Comparison of ENCODE assay signal across 17 cellular contexts in the genomic region with DNA sequence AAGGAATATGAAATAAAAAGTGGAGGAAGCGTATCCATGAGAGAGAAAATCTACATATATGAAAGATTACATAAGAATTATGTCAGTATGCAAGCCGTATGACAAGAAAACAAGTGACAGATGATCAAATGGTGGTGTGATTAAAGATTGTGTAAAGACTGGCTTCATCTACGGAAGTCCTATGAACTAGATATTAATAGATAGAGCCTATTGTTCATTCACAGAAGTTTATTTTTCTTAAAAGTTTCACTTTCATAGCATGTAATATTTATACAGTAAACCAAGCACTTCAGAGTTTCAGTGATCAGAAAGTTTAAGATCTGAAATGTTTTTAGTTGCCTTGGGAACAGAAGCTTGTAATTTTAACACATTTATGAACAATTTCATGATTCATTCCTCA.
DNase-seq lines count a peak whose midpoint lies in the region; ATAC-seq and TF ChIP-seq lines count a peak whose summit lies in the region.
"Had no signal": no experiment of that assay in that cellular context is flagged by ENCODE, and none has a peak within 500 bp of the region (broad histone marks: within the 10 kb centered on the region; RNA-seq: fewer than 3 reads in every experiment).

No MANE protein-coding gene starts in this region.

- H3K9me3 Mint-ChIP-seq in mesothelial cell of epicardium (peaks cover 4% of the 10 kb centered on the region), immature natural killer cell (no peaks in the 10 kb centered on the region)
- H3K9me3 Mint-ChIP-seq: activated T-helper 17 cell treated with anti-CD3 and anti-CD28 coated beads, Interleukin-2, amount 50 U/mL, for 72 hours; dendritic cell treated with granulocyte-macrophage colony-stimulating factor and Interleukin-4, amounts not matched to agents 40 ng/mL and 50 ng/mL, for 4 days had no signal

- DNase-seq in mesothelial cell of epicardium (ENCODE audit: low spot score in 2 of 2, unreplicated experiment in 2 of 2) (no peak), SKM-1 (lab: John Stamatoyannopoulos, UW; ENCODE audit: unreplicated experiment) (no peak), cerebellar nuclear complex (lab: John Stamatoyannopoulos, UW) (no peak), immature natural killer cell (no peak)
- DNase-seq in stimulated activated CD8-positive, alpha-beta memory T cell treated with anti-CD3 and anti-CD28 coated beads, Interleukin-4, amount 100 ng/mL, for 48 hours = no peak
- DNase-seq: activated CD4-positive, alpha-beta memory T cell treated with anti-CD3 and anti-CD28 coated beads, Interleukin-2, amount 10 ng/mL, durations not matched to agents 7 days and 5 days; C1 segment of cervical spinal cord; head of caudate nucleus; NCI-H2107; NK-92 treated with Interleukin-12 subunit alpha and Interleukin-12 subunit beta, amount 100 ng/mL, for 24 hours; occipital lobe; stomach had no signal

- no peak overlapping the region for H3K4me3 Mint-ChIP-seq in mesothelial cell of epicardium
- no peak overlapping the region for H3K4me3 Mint-ChIP-seq in immature natural killer cell
- H3K4me3 Mint-ChIP-seq: activated CD4-positive, alpha-beta memory T cell treated with anti-CD3 and anti-CD28 coated beads, Interleukin-2, amount 10 ng/mL, durations not matched to agents 7 days and 5 days; activated T-helper 17 cell treated with anti-CD3 and anti-CD28 coated beads, Interleukin-2, amount 50 U/mL, for 72 hours; dendritic cell treated with granulocyte-macrophage colony-stimulating factor and Interleukin-4, amounts not matched to agents 40 ng/mL and 50 ng/mL, for 4 days had no signal

- no peak for TF ChIP-seq CTCF in mesothelial cell of epicardium (IDR thresholded peaks at IDR 0.05; ENCODE audit: unreplicated experiment)

- ATAC-seq in GM19397 (IDR thresholded peaks at IDR 0.05; ENCODE audit: unreplicated experiment) = peak; percentile 84
- ATAC-seq in HG02759 (IDR thresholded peaks at IDR 0.05; ENCODE audit: unreplicated experiment) = peak; percentile 78
- ATAC-seq in HG03175 (IDR thresholded peaks at IDR 0.05; ENCODE audit: unreplicated experiment) = peak; percentile 92
- ATAC-seq: activated T-helper 17 cell treated with anti-CD3 and anti-CD28 coated beads, Interleukin-2, amount 50 U/mL, for 72 hours had no signal

- H3K36me3 Mint-ChIP-seq in mesothelial cell of epicardium (peaks cover 5% of the 10 kb centered on the region), immature natural killer cell (peaks cover 21 to 36% (median 30%) of the 10 kb centered on the region in 3 donors)

- peaks cover 11% of the 10 kb centered on the region for H3K4me1 Mint-ChIP-seq in mesothelial cell of epicardium
- H3K4me1 Mint-ChIP-seq in immature natural killer cell = no peaks in the 10 kb centered on the region
- H3K4me1 Mint-ChIP-seq: activated CD4-positive, alpha-beta memory T cell treated with anti-CD3 and anti-CD28 coated beads, Interleukin-2, amount 10 ng/mL, durations not matched to agents 7 days and 5 days; activated T-helper 17 cell treated with anti-CD3 and anti-CD28 coated beads, Interleukin-2, amount 50 U/mL, for 72 hours had no signal

- H3K27me3 Mint-ChIP-seq in mesothelial cell of epicardium (ENCODE audit: low read depth) (no peaks in the 10 kb centered on the region), immature natural killer cell (ENCODE audit: low read depth in 3 of 3) (no peaks in the 10 kb centered on the region)
- H3K27me3 Mint-ChIP-seq: activated CD4-positive, alpha-beta memory T cell treated with anti-CD3 and anti-CD28 coated beads, Interleukin-2, amount 10 ng/mL, durations not matched to agents 7 days and 5 days; activated T-helper 17 cell treated with anti-CD3 and anti-CD28 coated beads, Interleukin-2, amount 50 U/mL, for 72 hours; dendritic cell treated with granulocyte-macrophage colony-stimulating factor and Interleukin-4, amounts not matched to agents 40 ng/mL and 50 ng/mL, for 4 days had no signal

- H3K27ac Mint-ChIP-seq in mesothelial cell of epicardium (peak overlapping the region; percentile 22), immature natural killer cell (no peak overlapping the region)
- H3K27ac Mint-ChIP-seq: activated CD4-positive, alpha-beta memory T cell treated with anti-CD3 and anti-CD28 coated beads, Interleukin-2, amount 10 ng/mL, durations not matched to agents 7 days and 5 days; activated T-helper 17 cell treated with anti-CD3 and anti-CD28 coated beads, Interleukin-2, amount 50 U/mL, for 72 hours; dendritic cell treated with granulocyte-macrophage colony-stimulating factor and Interleukin-4, amounts not matched to agents 40 ng/mL and 50 ng/mL, for 4 days had no signal
